ENCODE assay signal across 11 cellular contexts in the genomic region with DNA sequence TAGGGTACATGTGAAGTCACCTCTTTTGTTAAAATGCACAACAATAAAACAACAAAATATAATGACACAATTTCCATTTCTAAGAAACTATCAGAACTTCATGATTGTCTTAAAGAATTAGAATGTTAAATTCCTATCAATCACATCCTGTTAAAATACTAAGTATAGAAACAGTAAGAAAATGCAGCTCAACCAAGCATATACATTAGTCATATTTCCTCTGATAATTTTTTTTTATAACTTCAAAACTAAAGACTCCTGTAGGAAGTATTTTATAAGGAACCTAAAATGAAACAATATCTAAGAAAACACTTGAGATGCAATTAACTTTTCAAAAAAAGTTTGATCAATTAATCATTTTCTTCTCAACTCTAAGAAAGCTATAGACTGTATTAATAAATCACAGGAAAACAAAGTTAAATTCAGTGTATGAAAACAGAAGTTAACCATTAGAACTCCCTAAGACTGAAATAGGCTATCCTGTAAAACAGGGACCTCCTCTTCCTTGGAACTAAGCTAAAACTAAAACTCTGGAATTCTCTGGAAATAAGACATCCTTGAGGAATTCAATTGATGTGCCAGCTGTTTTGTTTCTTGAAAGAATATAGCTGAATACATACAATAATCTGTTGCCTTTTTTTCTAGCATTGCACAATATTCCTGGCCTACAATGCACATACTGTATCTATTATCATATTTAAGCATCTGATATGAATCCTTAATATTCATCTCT. TPM values are rescaled to one million over a fixed set of nuclear protein-coding genes. Genes with fewer than 3 reads are reported as not detected.
DNase-seq lines count a peak whose midpoint lies in the region; ATAC-seq and TF ChIP-seq lines count a peak whose summit lies in the region.
"Had no signal": no experiment of that assay in that cellular context is flagged by ENCODE, and none has a peak within 500 bp of the region (broad histone marks: within the 10 kb centered on the region; RNA-seq: fewer than 3 reads in every experiment).

No MANE protein-coding gene starts in this region.

- H3K27me3 ChIP-seq in CD8-positive, alpha-beta T cell (ENCODE audit: insufficient read depth, low read length) = no peaks in the 10 kb centered on the region
- H3K27me3 ChIP-seq in muscle layer of duodenum (ENCODE audit: low read depth, low read length) = no peaks in the 10 kb centered on the region
- H3K27me3 ChIP-seq: tibial artery had no signal

- H3K36me3 ChIP-seq in CD8-positive, alpha-beta T cell (ENCODE audit: insufficient read depth, low read length) = no peaks in the 10 kb centered on the region
- H3K36me3 ChIP-seq in muscle layer of duodenum (ENCODE audit: control insufficient read depth in 1 of 2, insufficient read depth in 2 of 2, low read length in 2 of 2) = no peaks in the 10 kb centered on the region

- peak overlapping the region; percentile 26 for H3K4me3 ChIP-seq in CD8-positive, alpha-beta T cell (ENCODE audit: low read depth, low read length)
- H3K4me3 ChIP-seq in muscle layer of duodenum (ENCODE audit: low read depth in 1 of 2, low read length in 2 of 2) = peak overlapping the region; percentile 34 to 37
- H3K4me3 ChIP-seq: tibial artery had no signal

- H3K9me3 Mint-ChIP-seq in CD8-positive, alpha-beta T cell = no peaks in the 10 kb centered on the region
- no peaks in the 10 kb centered on the region for H3K9me3 Mint-ChIP-seq in central memory CD8-positive, alpha-beta T cell

- H3K27ac Mint-ChIP-seq in CD8-positive, alpha-beta T cell = peak overlapping the region; percentile 89
- peak overlapping the region; percentile 91 for H3K27ac Mint-ChIP-seq in central memory CD8-positive, alpha-beta T cell (ENCODE audit: low read depth)

- ATAC-seq in CD8-positive, alpha-beta T cell = no peak
- no peak for ATAC-seq in central memory CD8-positive, alpha-beta T cell (replicated peaks; ENCODE audit: extremely low read depth, poor library complexity, severe bottlenecking)
- no peak for ATAC-seq in GM21825 (IDR thresholded peaks at IDR 0.05; ENCODE audit: unreplicated experiment)

- DNase-seq in CD8-positive, alpha-beta T cell = no peak
- peak; percentile 38 for DNase-seq in LHCN-M2 (ENCODE audit: low read depth)
- no peak for DNase-seq in central memory CD8-positive, alpha-beta T cell (ENCODE audit: low spot score in 2 of 2)
- no peak for DNase-seq in NCI-H2081 treated with DMSO at 0.1 percent for 48 hours (lab: John Stamatoyannopoulos, UW)
- no peak for DNase-seq in RWPE1 (ENCODE audit: low spot score)
- DNase-seq in NCI-H526 (lab: John Stamatoyannopoulos, UW) = no peak
- DNase-seq: kidney, T1000, tibial artery had no signal

- H3K27me3 Mint-ChIP-seq in CD8-positive, alpha-beta T cell (ENCODE audit: low read depth) = no peaks in the 10 kb centered on the region
- H3K27me3 Mint-ChIP-seq in central memory CD8-positive, alpha-beta T cell = no peaks in the 10 kb centered on the region

- H3K4me3 Mint-ChIP-seq in CD8-positive, alpha-beta T cell = peak overlapping the region; percentile 73
- H3K4me3 Mint-ChIP-seq in central memory CD8-positive, alpha-beta T cell = peak overlapping the region; percentile 64

- H3K27ac ChIP-seq in CD8-positive, alpha-beta T cell (ENCODE audit: low read depth, low read length) = peak overlapping the region; percentile 17
- peak overlapping the region; percentile 43 for H3K27ac ChIP-seq in muscle layer of duodenum (ENCODE audit: low read length)
- no peak overlapping the region for H3K27ac ChIP-seq in RWPE1
- H3K27ac ChIP-seq: tibial artery had no signal

- no peaks in the 10 kb centered on the region for H3K9me3 ChIP-seq in CD8-positive, alpha-beta T cell (ENCODE audit: low read length)
- no peaks in the 10 kb centered on the region for H3K9me3 ChIP-seq in muscle layer of duodenum (ENCODE audit: control insufficient read depth in 1 of 2, low read length in 2 of 2)
- H3K9me3 ChIP-seq: tibial artery had no signal

- H3K4me1 ChIP-seq in CD8-positive, alpha-beta T cell (ENCODE audit: insufficient read depth, low read length) = peaks cover 73% of the 10 kb centered on the region
- H3K4me1 ChIP-seq in muscle layer of duodenum (ENCODE audit: control insufficient read depth in 1 of 2, insufficient read depth in 2 of 2, low read length in 2 of 2) = peaks cover 0 to 48% of the 10 kb centered on the region in 2 donors

- CTCF ChIA-PET in CD8-positive, alpha-beta T cell (lab: Charles Lee) = interaction anchor here (0.6 to 2.8 kb wide), 9 partner anchors 11 to 393 kb away, joined by 3 to 15 read pairs (median 3); partner anchors contain the start of gene ARMC12
- CTCF ChIA-PET in RWPE1 (lab: Yijun Ruan, JAX) = interaction anchor here (0.6 kb wide), 1 partner anchor 12 kb away, joined by 5 read pairs; no protein-coding TSS in a partner anchor

- H3K36me3 Mint-ChIP-seq in CD8-positive, alpha-beta T cell = peaks cover 5% of the 10 kb centered on the region
- peaks cover 2% of the 10 kb centered on the region for H3K36me3 Mint-ChIP-seq in central memory CD8-positive, alpha-beta T cell (ENCODE audit: insufficient read depth)

- intact Hi-C loops in CD8-positive, alpha-beta T cell (cut with DNase I, micrococcal nuclease) = loop anchor here (2.0 to 5.0 kb wide), 2 partner anchors 20 to 63 kb away; no protein-coding TSS in a partner anchor

- no peak for TF ChIP-seq CTCF in CD8-positive, alpha-beta T cell (IDR thresholded peaks at IDR 0.05)
- no peak for TF ChIP-seq CTCF in RWPE1 (conservative IDR thresholded peaks at IDR 0.05; ENCODE audit: low read depth)

- POLR2A ChIA-PET in CD8-positive, alpha-beta T cell (lab: Charles Lee) = interaction anchor here (0.6 to 2.0 kb wide), 10 partner anchors 9 to 67 kb away, joined by 3 to 9 read pairs (median 4); no protein-coding TSS in a partner anchor
- POLR2A ChIA-PET in RWPE1 (lab: Yijun Ruan, JAX; ENCODE audit: low non-redundant PET) = no interaction called here

- H3K4me1 Mint-ChIP-seq in CD8-positive, alpha-beta T cell (ENCODE audit: low read depth) = peaks cover 43% of the 10 kb centered on the region
- peaks cover 26% of the 10 kb centered on the region for H3K4me1 Mint-ChIP-seq in central memory CD8-positive, alpha-beta T cell

RNA-seq across cellular contexts. Expression of gene FKBP5, which starts 19.8 kb away (rescaled TPM):
- total RNA-seq in CD8-positive, alpha-beta T cell = 10 to 100 TPM; 25.7 to 27.1 TPM
- total RNA-seq in LHCN-M2 (2014; rRNA removed) = 68.0 and 105 TPM in 2 replicates
- polyA plus RNA-seq in LHCN-M2 (2012) = 49.2 TPM
